In genomic region chr20:53080969-53081871, GRCh38 we compare ENCODE assay signal across 1 cellular context.
TF ChIP-seq lines count a peak whose summit lies in the region.

No MANE protein-coding gene starts in this region.

TF ChIP-seq in HepG2, 621 proteins besides CTCF, POLR2A, EP300 and RAD21 (continued from another document and continues in another):
- TF ChIP-seq ZNF34 (CRISPR knock-in tag; IDR thresholded peaks at IDR 0.05; ENCODE audit: borderline replicate concordance) (no peak), ZNF441 (CRISPR knock-in tag; IDR thresholded peaks at IDR 0.05; ENCODE audit: borderline replicate concordance) (peak; percentile 81), AGO1 (IDR thresholded peaks at IDR 0.05; ENCODE audit: low read depth, low read length, poor library complexity, severe bottlenecking) (no peak), EED (CRISPR knock-in tag; IDR thresholded peaks at IDR 0.05) (no peak; the same call in 1 of the 2 replicates), MTA1 (CRISPR knock-in tag; IDR thresholded peaks at IDR 0.05; ENCODE audit: borderline replicate concordance) (no peak), ZIK1 (CRISPR knock-in tag; IDR thresholded peaks at IDR 0.05; ENCODE audit: borderline replicate concordance, low read depth) (no peak), ZNF12 (CRISPR knock-in tag; IDR thresholded peaks at IDR 0.05) (peak; percentile 83), KLF15 (CRISPR knock-in tag; IDR thresholded peaks at IDR 0.05; ENCODE audit: borderline replicate concordance) (no peak), CCAR2 (optimal IDR thresholded peaks at IDR 0.05; ENCODE audit: low read depth, low read length) (no peak), CREB1 (IDR thresholded peaks at IDR 0.05) (peak; percentile 71), CREB1 (CRISPR knock-in tag; IDR thresholded peaks at IDR 0.05) (peak; percentile 66), HOXA7 (CRISPR knock-in tag; IDR thresholded peaks at IDR 0.05) (no peak), ZFY (CRISPR knock-in tag; IDR thresholded peaks at IDR 0.05) (0 out of 2 replicates have a peak, but pooled peaks have one; percentile 45), ZNF879 (CRISPR knock-in tag; IDR thresholded peaks at IDR 0.05) (no peak), ZNF329 (CRISPR knock-in tag; IDR thresholded peaks at IDR 0.05; ENCODE audit: low read depth) (no peak), TCF12 (IDR thresholded peaks at IDR 0.05) (no peak), TCF12 (CRISPR knock-in tag; IDR thresholded peaks at IDR 0.05) (no peak), THAP11 (CRISPR knock-in tag; IDR thresholded peaks at IDR 0.05) (peak; percentile 79), KDM1A (CRISPR knock-in tag; IDR thresholded peaks at IDR 0.05) (peak; percentile 90), TAF15 (IDR thresholded peaks at IDR 0.05; ENCODE audit: low read depth, low read length, poor library complexity, severe bottlenecking) (no peak), SNAPC2 (CRISPR knock-in tag; IDR thresholded peaks at IDR 0.05) (no peak), ZNF598 (CRISPR knock-in tag; IDR thresholded peaks at IDR 0.05; ENCODE audit: borderline replicate concordance) (no peak; the same call in 1 of the 2 replicates), MBD4 (IDR thresholded peaks at IDR 0.05; ENCODE audit: borderline replicate concordance, low read length) (no peak), BRCA1 (CRISPR knock-in tag; IDR thresholded peaks at IDR 0.05) (peak; percentile 64; the same call in 1 of the 2 replicates), NAIF1 (CRISPR knock-in tag; IDR thresholded peaks at IDR 0.05; ENCODE audit: borderline replicate concordance) (no peak), ZNF280D (CRISPR knock-in tag; IDR thresholded peaks at IDR 0.05) (peak; percentile 80; the same call in 1 of the 2 replicates), ZNF782 (CRISPR knock-in tag; IDR thresholded peaks at IDR 0.05; ENCODE audit: borderline replicate concordance) (no peak), ZNF724P (CRISPR knock-in tag; IDR thresholded peaks at IDR 0.05; ENCODE audit: borderline replicate concordance) (no peak), ZNF260 (CRISPR knock-in tag; IDR thresholded peaks at IDR 0.05; ENCODE audit: borderline replicate concordance, low read depth) (peak; percentile 28; the same call in 1 of the 2 replicates), ZBTB14 (CRISPR knock-in tag; IDR thresholded peaks at IDR 0.05) (no peak), MAZ (IDR thresholded peaks at IDR 0.05; ENCODE audit: borderline replicate concordance, low read depth, low read length) (no peak), MAZ (CRISPR knock-in tag; IDR thresholded peaks at IDR 0.05; ENCODE audit: low read depth) (peak; percentile 66), NR1H2 (CRISPR knock-in tag; IDR thresholded peaks at IDR 0.05; ENCODE audit: borderline replicate concordance, low read depth) (no peak), IRF2 (CRISPR knock-in tag; IDR thresholded peaks at IDR 0.05) (peak; percentile 95), SMAD3 (CRISPR knock-in tag; IDR thresholded peaks at IDR 0.05) (peak; percentile 44), ZNF678 (CRISPR knock-in tag; IDR thresholded peaks at IDR 0.05) (no peak), CHCHD3 (CRISPR knock-in tag; IDR thresholded peaks at IDR 0.05) (no peak), HNRNPK (IDR thresholded peaks at IDR 0.05; ENCODE audit: low read depth, low read length, poor library complexity, severe bottlenecking) (no peak), ZNF562 (CRISPR knock-in tag; IDR thresholded peaks at IDR 0.05; ENCODE audit: borderline replicate concordance) (no peak), NR2F2 (IDR thresholded peaks at IDR 0.05; ENCODE audit: borderline replicate concordance, low read depth) (no peak), FOXM1 (CRISPR knock-in tag; IDR thresholded peaks at IDR 0.05) (no peak), ZNF142 (CRISPR knock-in tag; IDR thresholded peaks at IDR 0.05) (peak; percentile 81; the same call in 1 of the 2 replicates), RFXANK (CRISPR knock-in tag; IDR thresholded peaks at IDR 0.05) (no peak), NCOA1 (CRISPR knock-in tag; IDR thresholded peaks at IDR 0.05) (peak; percentile 57; the same call in 1 of the 2 replicates), ZKSCAN5 (CRISPR knock-in tag; IDR thresholded peaks at IDR 0.05) (peak; percentile 72; the same call in 1 of the 2 replicates)
- TF ChIP-seq, protein P1, sequence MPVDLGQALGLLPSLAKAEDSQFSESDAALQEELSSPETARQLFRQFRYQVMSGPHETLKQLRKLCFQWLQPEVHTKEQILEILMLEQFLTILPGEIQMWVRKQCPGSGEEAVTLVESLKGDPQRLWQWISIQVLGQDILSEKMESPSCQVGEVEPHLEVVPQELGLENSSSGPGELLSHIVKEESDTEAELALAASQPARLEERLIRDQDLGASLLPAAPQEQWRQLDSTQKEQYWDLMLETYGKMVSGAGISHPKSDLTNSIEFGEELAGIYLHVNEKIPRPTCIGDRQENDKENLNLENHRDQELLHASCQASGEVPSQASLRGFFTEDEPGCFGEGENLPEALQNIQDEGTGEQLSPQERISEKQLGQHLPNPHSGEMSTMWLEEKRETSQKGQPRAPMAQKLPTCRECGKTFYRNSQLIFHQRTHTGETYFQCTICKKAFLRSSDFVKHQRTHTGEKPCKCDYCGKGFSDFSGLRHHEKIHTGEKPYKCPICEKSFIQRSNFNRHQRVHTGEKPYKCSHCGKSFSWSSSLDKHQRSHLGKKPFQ (CRISPR knock-in tag; IDR thresholded peaks at IDR 0.05; ENCODE audit: insufficient replicate concordance): no peak
- TF ChIP-seq, protein P2, sequence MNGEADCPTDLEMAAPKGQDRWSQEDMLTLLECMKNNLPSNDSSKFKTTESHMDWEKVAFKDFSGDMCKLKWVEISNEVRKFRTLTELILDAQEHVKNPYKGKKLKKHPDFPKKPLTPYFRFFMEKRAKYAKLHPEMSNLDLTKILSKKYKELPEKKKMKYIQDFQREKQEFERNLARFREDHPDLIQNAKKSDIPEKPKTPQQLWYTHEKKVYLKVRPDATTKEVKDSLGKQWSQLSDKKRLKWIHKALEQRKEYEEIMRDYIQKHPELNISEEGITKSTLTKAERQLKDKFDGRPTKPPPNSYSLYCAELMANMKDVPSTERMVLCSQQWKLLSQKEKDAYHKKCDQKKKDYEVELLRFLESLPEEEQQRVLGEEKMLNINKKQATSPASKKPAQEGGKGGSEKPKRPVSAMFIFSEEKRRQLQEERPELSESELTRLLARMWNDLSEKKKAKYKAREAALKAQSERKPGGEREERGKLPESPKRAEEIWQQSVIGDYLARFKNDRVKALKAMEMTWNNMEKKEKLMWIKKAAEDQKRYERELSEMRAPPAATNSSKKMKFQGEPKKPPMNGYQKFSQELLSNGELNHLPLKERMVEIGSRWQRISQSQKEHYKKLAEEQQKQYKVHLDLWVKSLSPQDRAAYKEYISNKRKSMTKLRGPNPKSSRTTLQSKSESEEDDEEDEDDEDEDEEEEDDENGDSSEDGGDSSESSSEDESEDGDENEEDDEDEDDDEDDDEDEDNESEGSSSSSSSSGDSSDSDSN (CRISPR knock-in tag; IDR thresholded peaks at IDR 0.05): peak; percentile 60
- TF ChIP-seq, protein P3, sequence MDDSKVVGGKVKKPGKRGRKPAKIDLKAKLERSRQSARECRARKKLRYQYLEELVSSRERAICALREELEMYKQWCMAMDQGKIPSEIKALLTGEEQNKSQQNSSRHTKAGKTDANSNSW (CRISPR knock-in tag; IDR thresholded peaks at IDR 0.05; ENCODE audit: borderline replicate concordance): no peak
- TF ChIP-seq, protein P4, sequence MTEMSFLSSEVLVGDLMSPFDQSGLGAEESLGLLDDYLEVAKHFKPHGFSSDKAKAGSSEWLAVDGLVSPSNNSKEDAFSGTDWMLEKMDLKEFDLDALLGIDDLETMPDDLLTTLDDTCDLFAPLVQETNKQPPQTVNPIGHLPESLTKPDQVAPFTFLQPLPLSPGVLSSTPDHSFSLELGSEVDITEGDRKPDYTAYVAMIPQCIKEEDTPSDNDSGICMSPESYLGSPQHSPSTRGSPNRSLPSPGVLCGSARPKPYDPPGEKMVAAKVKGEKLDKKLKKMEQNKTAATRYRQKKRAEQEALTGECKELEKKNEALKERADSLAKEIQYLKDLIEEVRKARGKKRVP (CRISPR knock-in tag; IDR thresholded peaks at IDR 0.05): peak in 1 of 2 experiments; percentile 92; a peak in 2 of 4 replicates
- TF ChIP-seq, protein P5, sequence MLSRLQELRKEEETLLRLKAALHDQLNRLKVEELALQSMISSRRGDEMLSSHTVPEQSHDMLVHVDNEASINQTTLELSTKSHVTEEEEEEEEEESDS (CRISPR knock-in tag; IDR thresholded peaks at IDR 0.05; ENCODE audit: borderline replicate concordance): no peak
